ENCODE assay signal across 1 cellular context in genomic region chr22:41245917-41246499, GRCh38.
TF ChIP-seq lines count a peak whose summit lies in the region.

No MANE protein-coding gene starts in this region.

TF ChIP-seq in HepG2, 621 proteins besides CTCF, POLR2A, EP300 and RAD21:
- no peak for TF ChIP-seq ZNF598 (CRISPR knock-in tag; IDR thresholded peaks at IDR 0.05; ENCODE audit: borderline replicate concordance)
- TF ChIP-seq ZNF510 (CRISPR knock-in tag; IDR thresholded peaks at IDR 0.05; ENCODE audit: low read depth): no peak
- no peak for TF ChIP-seq HOXA7 (CRISPR knock-in tag; IDR thresholded peaks at IDR 0.05)
- TF ChIP-seq MYC (CRISPR knock-in tag; IDR thresholded peaks at IDR 0.05; ENCODE audit: borderline replicate concordance): no peak
- TF ChIP-seq STAG1 (CRISPR knock-in tag; IDR thresholded peaks at IDR 0.05): peak; percentile 19; the same call in 1 of the 2 replicates
- no peak for TF ChIP-seq TEAD3 (CRISPR knock-in tag; optimal IDR thresholded peaks at IDR 0.05; ENCODE audit: borderline replicate concordance)
- no peak for TF ChIP-seq ZFP62 (CRISPR knock-in tag; IDR thresholded peaks at IDR 0.05)
- TF ChIP-seq ZNF235 (CRISPR knock-in tag; IDR thresholded peaks at IDR 0.05; ENCODE audit: borderline replicate concordance): no peak
- no peak for TF ChIP-seq YEATS2 (CRISPR knock-in tag; IDR thresholded peaks at IDR 0.05; ENCODE audit: borderline replicate concordance)
- TF ChIP-seq PLSCR1 (CRISPR knock-in tag; IDR thresholded peaks at IDR 0.05; ENCODE audit: borderline replicate concordance): no peak
- 0 out of 2 replicates have a peak, but pooled peaks have one; percentile 35 for TF ChIP-seq HNRNPL (IDR thresholded peaks at IDR 0.05; ENCODE audit: low read depth, low read length)
- TF ChIP-seq SCMH1 (CRISPR knock-in tag; IDR thresholded peaks at IDR 0.05; ENCODE audit: borderline replicate concordance): no peak
- no peak for TF ChIP-seq MTF1 (CRISPR knock-in tag; IDR thresholded peaks at IDR 0.05)
- no peak for TF ChIP-seq FLYWCH1 (CRISPR knock-in tag; IDR thresholded peaks at IDR 0.05)
- peak; percentile 91 for TF ChIP-seq ZBTB33 (CRISPR knock-in tag; IDR thresholded peaks at IDR 0.05)
- no peak for TF ChIP-seq MNT (IDR thresholded peaks at IDR 0.05)
- TF ChIP-seq ZNF687 (CRISPR knock-in tag; IDR thresholded peaks at IDR 0.05): peak; percentile 14; the same call in 1 of the 2 replicates
- TF ChIP-seq AGO2 (optimal IDR thresholded peaks at IDR 0.05; ENCODE audit: low read depth, low read length): peak; percentile 76
- TF ChIP-seq HMG20A (CRISPR knock-in tag; IDR thresholded peaks at IDR 0.05; ENCODE audit: borderline replicate concordance): no peak
- no peak for TF ChIP-seq ZNF576 (CRISPR knock-in tag; IDR thresholded peaks at IDR 0.05)
- 0 out of 2 replicates have a peak, but pooled peaks have one; percentile 17 for TF ChIP-seq POLR2G (IDR thresholded peaks at IDR 0.05; ENCODE audit: low read depth, low read length)
- no peak for TF ChIP-seq NCOR1 (IDR thresholded peaks at IDR 0.05; ENCODE audit: borderline replicate concordance, low read length)
- no peak for TF ChIP-seq NONO (IDR thresholded peaks at IDR 0.05)
- 0 out of 2 replicates have a peak, but pooled peaks have one; percentile 9 for TF ChIP-seq NONO (CRISPR knock-in tag; conservative IDR thresholded peaks at IDR 0.05)
TF ChIP-seq in HepG2: peak in this region for 7.
